7 cellular contexts compared by ENCODE assay signal in the genomic region with DNA sequence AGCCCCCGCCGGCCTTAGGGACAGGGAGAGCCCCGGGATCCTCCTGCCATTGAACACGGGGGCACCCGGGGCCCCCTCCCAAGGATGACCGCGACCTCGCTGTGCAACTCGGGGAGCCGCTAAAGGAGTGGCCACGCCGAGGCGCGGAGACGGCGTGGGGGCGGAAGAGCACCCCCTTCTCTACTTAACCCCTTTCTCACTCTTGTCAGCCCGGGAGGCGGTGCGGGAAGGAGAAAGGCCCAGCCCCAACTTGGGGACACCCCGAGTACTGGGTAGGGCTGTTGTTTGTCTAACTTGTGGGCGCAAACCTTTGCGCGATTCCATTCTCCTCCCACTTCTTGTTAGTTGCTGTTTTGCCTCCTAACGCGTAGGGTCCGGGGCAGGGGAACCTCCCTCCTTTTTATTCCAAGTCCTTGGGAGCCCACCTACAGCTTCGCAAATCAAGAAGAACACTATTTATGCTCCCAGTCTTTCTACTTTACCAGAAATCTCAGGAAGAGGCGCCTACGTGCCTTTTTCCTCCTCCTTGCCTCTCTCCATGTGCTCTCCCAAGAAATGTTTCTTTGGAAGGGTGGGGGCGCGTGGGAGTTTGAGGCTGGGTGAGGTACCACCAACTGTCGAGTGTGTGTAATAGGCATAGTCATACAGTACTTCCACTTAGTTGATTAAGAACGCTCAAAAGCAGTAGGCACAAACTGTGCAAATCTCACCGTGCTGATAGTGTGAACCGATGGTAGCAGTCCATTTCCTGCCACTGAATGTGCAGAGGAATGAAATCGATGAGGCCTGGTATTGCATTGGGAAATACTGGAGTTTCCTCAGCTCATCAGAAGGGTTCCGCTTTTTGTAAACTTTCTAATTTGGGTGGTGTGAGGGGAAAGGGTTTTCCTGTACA. TPM values are rescaled to one million over a fixed set of nuclear protein-coding genes. Genes with fewer than 3 reads are reported as not detected.
DNase-seq lines count a peak whose midpoint lies in the region; ATAC-seq and TF ChIP-seq lines count a peak whose summit lies in the region.

No MANE protein-coding gene starts in this region.

- peak overlapping the region; percentile 84 for H2AFZ ChIP-seq in PC-3 (ENCODE audit: low read length)

- no peaks in the 10 kb centered on the region for H3K9me3 ChIP-seq in PC-3 (ENCODE audit: low read length)
- H3K9me3 ChIP-seq in cardiac muscle cell (ENCODE audit: low read depth) = no peaks in the 10 kb centered on the region
- H3K9me3 ChIP-seq in BE2C = no peaks in the 10 kb centered on the region

- no peak for TF ChIP-seq CTCF in PC-3 (conservative IDR thresholded peaks at IDR 0.05; ENCODE audit: low read depth, low read length)
- no peak for TF ChIP-seq CTCF in cardiac muscle cell (IDR thresholded peaks at IDR 0.05; ENCODE audit: low read depth, low read length)
- no peak for TF ChIP-seq CTCF in BE2C (IDR thresholded peaks at IDR 0.05; ENCODE audit: low read depth, low read length)

- H3K4me1 ChIP-seq in PC-3 (ENCODE audit: insufficient read depth, low read length) (peaks cover 13% of the 10 kb centered on the region), cardiac muscle cell (ENCODE audit: low read depth) (no peaks in the 10 kb centered on the region), BE2C (no peaks in the 10 kb centered on the region)

- H3K4me3 ChIP-seq in PC-3 (ENCODE audit: low read length) (peak overlapping the region; percentile 95), cardiac muscle cell (peak overlapping the region; percentile 66), BE2C (ENCODE audit: low read depth, low read length) (no peak overlapping the region)

- CTCF ChIA-PET in PC-3 (lab: Charles Lee) = no interaction called here

- POLR2A ChIA-PET in PC-3 (lab: Charles Lee; ENCODE audit: unreplicated experiment) = no interaction called here

- intact Hi-C loops in PC-3 (cut with micrococcal nuclease) (loop anchor here (2.0 to 10.0 kb wide), 4 partner anchors 37 to 313 kb away; no protein-coding TSS in a partner anchor), posterior cingulate gyrus (cut with DNase I) (no loop called here)

- peaks cover 50% of the 10 kb centered on the region for H3K79me2 ChIP-seq in PC-3 (ENCODE audit: low read length)

- peak; percentile 55 for DNase-seq in PC-3
- peak; percentile 54 for DNase-seq in activated naive CD4-positive, alpha-beta T cell treated with Interleukin-2 at 50 U/mL for 16 hours
- peak; percentile 32 to 56 for DNase-seq in cardiac muscle cell (ENCODE audit: low read depth in 1 of 2, low spot score in 1 of 2)
- DNase-seq in posterior cingulate gyrus = peak in 9 of 10 donors; percentile 8 to 86 (median 36)
- DNase-seq in BE2C = no peak

- no peaks in the 10 kb centered on the region for H3F3A ChIP-seq in PC-3 (ENCODE audit: low read length, unreplicated experiment)

- peak overlapping the region; percentile 95 for H3K9ac ChIP-seq in PC-3 (ENCODE audit: low read length)

- H3K27ac ChIP-seq in PC-3 (ENCODE audit: low read length) (peak overlapping the region; percentile 86), cardiac muscle cell (no peak overlapping the region)

- H3K9me2 ChIP-seq in PC-3 (replicated peaks; ENCODE audit: low read length) = no peaks in the 10 kb centered on the region

- H3K4me2 ChIP-seq in PC-3 (ENCODE audit: low read length) = peak overlapping the region; percentile 84

- no peaks in the 10 kb centered on the region for H3K36me3 ChIP-seq in PC-3 (ENCODE audit: low read depth, low read length)
- H3K36me3 ChIP-seq in cardiac muscle cell = no peaks in the 10 kb centered on the region
- no peaks in the 10 kb centered on the region for H3K36me3 ChIP-seq in BE2C

- BruUV-seq in PC-3 (replicated peaks; lab: Mats Ljungman, UMichigan) = TSS peak; percentile 46

- ATAC-seq in GM18519 (IDR thresholded peaks at IDR 0.05; ENCODE audit: low FRiP score, unreplicated experiment) = peak; percentile 31
- peak; percentile 34 for ATAC-seq in HG02870 (IDR thresholded peaks at IDR 0.05; ENCODE audit: unreplicated experiment)
- peak; percentile 46 for ATAC-seq in PC-3

- H3K27me3 ChIP-seq in PC-3 (ENCODE audit: low read length) (no peaks in the 10 kb centered on the region), cardiac muscle cell (no peaks in the 10 kb centered on the region), BE2C (no peaks in the 10 kb centered on the region)

- H4K20me1 ChIP-seq in PC-3 (ENCODE audit: low read length) = no peaks in the 10 kb centered on the region

RNA-seq across cellular contexts. Expression of gene DIAPH2, which starts 0.8 kb away (rescaled TPM):
- 15.1 and 19.6 TPM in 2 replicates for total RNA-seq in PC-3 (2014; rRNA removed)
- total RNA-seq in cardiac muscle cell = 6.9 and 18.4 TPM in 2 replicates
- polyA plus RNA-seq in cardiac muscle cell = 9.1 and 17.4 TPM in 2 replicates
- not detected for polyA plus RNA-seq in BE2C (2012; ENCODE audit: insufficient read depth, insufficient read length, low read depth)
